In the genomic region with DNA sequence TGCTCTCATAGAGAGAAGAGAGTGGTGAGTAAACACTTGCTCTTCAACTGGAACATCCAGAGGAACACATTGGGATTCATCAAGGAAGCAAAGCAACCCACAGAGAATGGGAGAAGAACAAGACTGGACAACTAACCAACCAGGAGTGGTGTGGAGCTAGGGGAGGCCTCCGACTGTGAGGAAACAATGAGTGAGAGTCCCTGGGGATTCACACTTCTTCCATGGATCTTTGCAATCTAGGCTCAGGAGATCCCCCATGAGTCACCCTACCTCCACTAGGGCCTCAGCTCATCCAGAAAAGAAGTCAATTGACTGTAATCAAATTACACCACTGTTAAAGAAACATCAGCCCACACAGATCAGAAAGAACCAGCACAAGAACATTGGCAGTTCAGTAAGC, we compare ENCODE assay signal across 17 cellular contexts. TPM values are rescaled to one million over a fixed set of nuclear protein-coding genes. Genes with fewer than 3 reads are reported as not detected.
A peak's percentile ranks its signal among the peaks of the same experiment; 100 is the strongest.
DNase-seq lines count a peak whose midpoint lies in the region; ATAC-seq and TF ChIP-seq lines count a peak whose summit lies in the region.
"Had no signal": no experiment of that assay in that cellular context is flagged by ENCODE, and none has a peak within 500 bp of the region (broad histone marks: within the 10 kb centered on the region; RNA-seq: fewer than 3 reads in every experiment).

No MANE protein-coding gene starts in this region.

- ATAC-seq in GM21737 (IDR thresholded peaks at IDR 0.05; ENCODE audit: unreplicated experiment) = no peak
- ATAC-seq: CD8-positive, alpha-beta T cell had no signal

- no peak overlapping the region for H3K27ac Mint-ChIP-seq in endodermal cell
- H3K27ac Mint-ChIP-seq: CD14-positive monocyte; CD8-positive, alpha-beta T cell; H9; IgD-negative memory B cell had no signal

- peaks cover 50% of the 10 kb centered on the region for H3K9me3 Mint-ChIP-seq in endodermal cell

- H3K9ac ChIP-seq in endodermal cell (ENCODE audit: extremely low read depth, low read length, poor library complexity, severe bottlenecking) (no peak overlapping the region), smooth muscle cell (ENCODE audit: low read depth) (no peak overlapping the region)

- H3K36me3 ChIP-seq in endodermal cell (ENCODE audit: control insufficient read depth, insufficient read depth, low read length) (no peaks in the 10 kb centered on the region), smooth muscle cell (ENCODE audit: low read depth) (no peaks in the 10 kb centered on the region)

- WGBS in endodermal cell (ENCODE audit: insufficient coverage in 1 of 2, insufficient read length in 1 of 2), 2 experiments = 60 to 80% methylated on average over 1 of the region's 1 CpG
- 90% methylated on average over 1 of the region's 1 CpG for WGBS in smooth muscle cell (ENCODE audit: low lambda C conversion rate)

- H3K27me3 ChIP-seq in endodermal cell (ENCODE audit: control insufficient read depth, insufficient read depth, low read length, poor library complexity, severe bottlenecking) (no peaks in the 10 kb centered on the region), smooth muscle cell (ENCODE audit: low read depth) (no peaks in the 10 kb centered on the region)

- H2AFZ ChIP-seq in smooth muscle cell (ENCODE audit: low read depth) = no peak overlapping the region

- H3K4me2 ChIP-seq in smooth muscle cell = no peak overlapping the region

- no peaks in the 10 kb centered on the region for H3F3A ChIP-seq in smooth muscle cell (ENCODE audit: low read depth)

- H3K27ac ChIP-seq in endodermal cell (ENCODE audit: low read depth, low read length) = no peak overlapping the region
- H3K27ac ChIP-seq in smooth muscle cell (ENCODE audit: low read depth) = no peak overlapping the region

- H3K27me3 Mint-ChIP-seq in endodermal cell (ENCODE audit: insufficient read depth) = no peaks in the 10 kb centered on the region
- H3K27me3 Mint-ChIP-seq: IgD-negative memory B cell had no signal

- no peaks in the 10 kb centered on the region for H3K79me2 ChIP-seq in smooth muscle cell (ENCODE audit: low read depth)

- H3K4me1 Mint-ChIP-seq in endodermal cell = peaks cover 4% of the 10 kb centered on the region
- H3K4me1 Mint-ChIP-seq: CD14-positive monocyte, IgD-negative memory B cell had no signal

- TF ChIP-seq CTCF in endodermal cell (conservative IDR thresholded peaks at IDR 0.05) = no peak
- no peak for TF ChIP-seq CTCF in smooth muscle cell (IDR thresholded peaks at IDR 0.05; ENCODE audit: borderline replicate concordance, insufficient read depth, poor library complexity, severe bottlenecking)

- H3K4me1 ChIP-seq in endodermal cell (ENCODE audit: control insufficient read depth, insufficient read depth, low read length) (no peaks in the 10 kb centered on the region), smooth muscle cell (ENCODE audit: low read depth) (no peaks in the 10 kb centered on the region)

- no peaks in the 10 kb centered on the region for H4K20me1 ChIP-seq in smooth muscle cell (ENCODE audit: low read depth)

- no peak overlapping the region for H3K4me3 Mint-ChIP-seq in endodermal cell
- H3K4me3 Mint-ChIP-seq: CD14-positive monocyte; CD8-positive, alpha-beta T cell; H9; IgD-negative memory B cell had no signal

- H3K9me3 ChIP-seq in endodermal cell (ENCODE audit: control insufficient read depth, low read length) = peaks cover 67% of the 10 kb centered on the region
- no peaks in the 10 kb centered on the region for H3K9me3 ChIP-seq in smooth muscle cell (replicated peaks; ENCODE audit: low read depth)

- peak overlapping the region; percentile 59 for H3K4me3 ChIP-seq in endodermal cell (ENCODE audit: low read length)
- H3K4me3 ChIP-seq in skeletal muscle cell (ENCODE audit: low read depth, low read length) = no peak overlapping the region
- H3K4me3 ChIP-seq in smooth muscle cell = no peak overlapping the region

- H3K36me3 Mint-ChIP-seq in endodermal cell (ENCODE audit: low read depth) = peaks cover 10% of the 10 kb centered on the region
- H3K36me3 Mint-ChIP-seq: CD14-positive monocyte; CD8-positive, alpha-beta T cell; IgD-negative memory B cell had no signal

- DNase-seq in ELF-1 (ENCODE audit: low read depth, low spot score) = peak; percentile 2
- DNase-seq in T1000 (lab: John Stamatoyannopoulos, UW) = peak; percentile 16
- DNase-seq in endodermal cell = peak; percentile 74
- DNase-seq in skeletal muscle cell (ENCODE audit: low read depth) = peak; percentile 75
- no peak for DNase-seq in smooth muscle cell (lab: John Stamatoyannopoulos, UW; ENCODE audit: unreplicated experiment)
- DNase-seq in NOMO-1 (lab: John Stamatoyannopoulos, UW; ENCODE audit: unreplicated experiment in 2 of 2) = no peak
- DNase-seq: CD8-positive, alpha-beta T cell; COR-L47; DMS153; GOT3; H9 had no signal

RNA-seq across cellular contexts. Expression of a gene that starts 42.3 kb away (rescaled TPM):
- 10 to 100 TPM; 38.9 to 48.1 TPM for total RNA-seq in endodermal cell
- 6.1 TPM for polyA plus RNA-seq in endodermal cell (2013, experiment 1 of 2)
- 6.6 TPM for polyA plus RNA-seq in endodermal cell (2013, experiment 2 of 2)
- total RNA-seq in smooth muscle cell = not detected in 2 replicates
- polyA plus RNA-seq in smooth muscle cell = not detected in 2 replicates
- total RNA-seq: CD8-positive, alpha-beta T cell; HT-29 had no signal
- polyA plus RNA-seq: AG04450, BJ, CD14-positive monocyte, IgD-negative memory B cell had no signal

Comparison
In these comparisons a context has a peak if more than half of its experiments do, and no peak if none do; other contexts are left out.
1. DNase-seq: peak in ELF-1 (single experiment), T1000 (single experiment), endodermal cell (single experiment) and skeletal muscle cell (single experiment); none in smooth muscle cell (single experiment) and NOMO-1 (0 of 2).
2. RNA of a gene that starts 42.3 kb away (total RNA-seq): 38.9 to 48.1 TPM in endodermal cell; not detected in smooth muscle cell; every median in the first group is over 10 times any median in the second.